In genomic region chrX:71917621-71918341, GRCh38 we compare ENCODE assay signal across 19 cellular contexts. TPM values are rescaled to one million over a fixed set of nuclear protein-coding genes. Genes with fewer than 3 reads are reported as not detected.
DNase-seq lines count a peak whose midpoint lies in the region; ATAC-seq, FAIRE-seq and TF ChIP-seq lines count a peak whose summit lies in the region.
"Had no signal": no experiment of that assay in that cellular context is flagged by ENCODE, and none has a peak within 500 bp of the region (broad histone marks: within the 10 kb centered on the region; RNA-seq: fewer than 3 reads in every experiment).

No MANE protein-coding gene starts in this region.

- ATAC-seq in aorta (ENCODE audit: low FRiP score): no peak
- ATAC-seq: effector memory CD8-positive, alpha-beta T cell; natural killer cell; stimulated activated memory B cell treated with anti-CD40 and anti-IgM and Interleukin-4, amounts not matched to agents 10 μg/mL and 1 μg/mL and 100 μg/mL, for 72 hours had no signal

- TF ChIP-seq CTCF in bronchial epithelial cell (IDR thresholded peaks at IDR 0.05; ENCODE audit: insufficient read depth, low read length, severe bottlenecking) (no peak), kidney epithelial cell (IDR thresholded peaks at IDR 0.05; ENCODE audit: insufficient read depth, low read length, poor library complexity, severe bottlenecking) (no peak)

- H3K36me3 ChIP-seq in bronchial epithelial cell (ENCODE audit: control insufficient read depth, insufficient read depth, low read length) (no peaks in the 10 kb centered on the region), kidney epithelial cell (ENCODE audit: control insufficient read depth, insufficient read depth, low read length) (no peaks in the 10 kb centered on the region), aorta (ENCODE audit: control insufficient read depth in 1 of 2, insufficient read depth in 2 of 2, low read length in 1 of 2) (no peaks in the 10 kb centered on the region)
- H3K36me3 ChIP-seq: HAP-1, left ventricle myocardium inferior, SJCRH30 had no signal

- no peak overlapping the region for H3K27ac ChIP-seq in aorta (ENCODE audit: low read depth in 1 of 2, low read length in 2 of 2)
- H3K27ac ChIP-seq: HL-60, left ventricle myocardium inferior, SJCRH30 had no signal

- in situ Hi-C loops in ACHN (cut with HindIII; ENCODE audit: low pct_ligation_motif_present, low pct_unique_long_range_greater_than_20kb, low sequenced_read_pairs): no loop called here

- peak; percentile 88 for DNase-seq in HTR-8/SVneo (ENCODE audit: insufficient read length, low spot score)
- DNase-seq in bronchial epithelial cell (ENCODE audit: low read depth): peak; percentile 60
- peak; percentile 48 for DNase-seq in kidney epithelial cell (ENCODE audit: low read depth)
- peak; percentile 55 for DNase-seq in urothelium cell line (ENCODE audit: low spot score)
- no peak for DNase-seq in aorta
- DNase-seq in ACHN: no peak
- no peak for DNase-seq in MV-4-11 (lab: John Stamatoyannopoulos, UW)
- DNase-seq: activated CD4-positive, alpha-beta memory T cell treated with anti-CD3 and anti-CD28 coated beads, Interleukin-2, amount 10 ng/mL, durations not matched to agents 7 days and 5 days; activated effector memory CD4-positive, alpha-beta T cell treated with Interleukin-2 at 50 U/mL for 16 hours; CD8-positive, alpha-beta memory T cell; effector memory CD8-positive, alpha-beta T cell; left ventricle myocardium inferior; natural killer cell; NCI-H1930; NCI-H748 treated with DMSO at 0.1 percent for 48 hours; SJCRH30 had no signal

- FAIRE-seq in HTR-8/SVneo (lab: Jason Lieb, UNC) (peak; percentile 95), bronchial epithelial cell (lab: Jason Lieb, UNC) (peak; percentile 68), urothelium cell line (lab: Jason Lieb, UNC) (no peak)

- H3K27me3 ChIP-seq in bronchial epithelial cell (ENCODE audit: control insufficient read depth, insufficient read depth, low read length) (peaks cover under 1% of the 10 kb centered on the region), kidney epithelial cell (ENCODE audit: control insufficient read depth, insufficient read depth, low read length) (no peaks in the 10 kb centered on the region), aorta (ENCODE audit: control insufficient read depth in 1 of 2, insufficient read depth in 2 of 2, low read length in 1 of 2) (no peaks in the 10 kb centered on the region)
- H3K27me3 ChIP-seq: SJCRH30 had no signal

- intact Hi-C loops in aorta (cut with DNase I): no loop called here

- no peaks in the 10 kb centered on the region for H3K9me3 ChIP-seq in aorta (ENCODE audit: control insufficient read depth, low read length)
- H3K9me3 ChIP-seq: HAP-1, left ventricle myocardium inferior, SJCRH30 had no signal

- WGBS in aorta, 2 donors: 58 to 79% methylated on average over 9 of the region's 9 CpGs

- no peaks in the 10 kb centered on the region for H3K4me1 ChIP-seq in aorta (ENCODE audit: control insufficient read depth in 1 of 2, insufficient read depth in 2 of 2, low read length in 2 of 2)
- H3K4me1 ChIP-seq: HAP-1, left ventricle myocardium inferior, SJCRH30 had no signal

- H3K4me3 ChIP-seq in bronchial epithelial cell (ENCODE audit: low read depth, low read length) (no peak overlapping the region), kidney epithelial cell (ENCODE audit: low read depth, low read length) (no peak overlapping the region), aorta (ENCODE audit: low read length in 2 of 2) (no peak overlapping the region)
- H3K4me3 ChIP-seq: HAP-1, left ventricle myocardium inferior, SJCRH30 had no signal

RNA-seq across cellular contexts. Expression of gene NHSL2, which starts 7.1 kb away (rescaled TPM):
- total RNA-seq in bronchial epithelial cell (not detected in 2 replicates), kidney epithelial cell (1.4 and 1.6 TPM in 2 replicates), aorta (10 to 100 TPM; 28.8 to 50.4 TPM)
- 1 to 10 TPM in 1 of 2 donors, under 1 TPM in 1; 0.88 to 3.0 TPM for polyA plus RNA-seq in aorta

Comparison
In these comparisons a context has a peak if more than half of its experiments do, and no peak if none do; other contexts are left out.
1. DNase-seq: peak in HTR-8/SVneo (single experiment), bronchial epithelial cell (single experiment), kidney epithelial cell (single experiment) and urothelium cell line (single experiment); none in aorta (0 of 2), ACHN (single experiment) and MV-4-11 (single experiment).
2. RNA of gene NHSL2, which starts 7.1 kb away (total RNA-seq): 28.8 to 50.4 TPM in aorta; 1.4 to 1.6 TPM in kidney epithelial cell and not detected in bronchial epithelial cell; every median in the first group is over 10 times any median in the second.